Comparison of ENCODE assay signal across 12 cellular contexts in genomic region chr4:112189754-112190153, GRCh38. TPM values are rescaled to one million over a fixed set of nuclear protein-coding genes. Genes with fewer than 3 reads are reported as not detected.
A peak's percentile ranks its signal among the peaks of the same experiment; 100 is the strongest.
DNase-seq lines count a peak whose midpoint lies in the region; ATAC-seq, FAIRE-seq and TF ChIP-seq lines count a peak whose summit lies in the region.
"Had no signal": no experiment of that assay in that cellular context is flagged by ENCODE, and none has a peak within 500 bp of the region (broad histone marks: within the 10 kb centered on the region; RNA-seq: fewer than 3 reads in every experiment).

No MANE protein-coding gene starts in this region.

- H3K36me3 ChIP-seq in BJ (ENCODE audit: control insufficient read depth, insufficient read depth, low read length) (no peaks in the 10 kb centered on the region), bronchial epithelial cell (ENCODE audit: control insufficient read depth, insufficient read depth, low read length) (no peaks in the 10 kb centered on the region)
- H3K36me3 ChIP-seq: ascending aorta, ovary had no signal

- no peak for ATAC-seq in HG03039 (IDR thresholded peaks at IDR 0.05; ENCODE audit: unreplicated experiment)

- TF ChIP-seq CTCF in BJ (IDR thresholded peaks at IDR 0.05; ENCODE audit: insufficient read depth, low read depth, low read length), result peak; percentile 29
- TF ChIP-seq CTCF in bronchial epithelial cell (IDR thresholded peaks at IDR 0.05; ENCODE audit: insufficient read depth, low read length, severe bottlenecking), result no peak

- H3K27me3 ChIP-seq in BJ (ENCODE audit: control insufficient read depth, insufficient read depth, low read length) (no peaks in the 10 kb centered on the region), bronchial epithelial cell (ENCODE audit: control insufficient read depth, insufficient read depth, low read length) (no peaks in the 10 kb centered on the region)
- H3K27me3 ChIP-seq: ascending aorta, esophagus squamous epithelium, ovary had no signal

- FAIRE-seq in bronchial epithelial cell (lab: Jason Lieb, UNC), result no peak

- CTCF ChIA-PET in BJ (lab: Yijun Ruan, JAX), result interaction anchor here (0.7 to 1.3 kb wide), 4 partner anchors 15 to 236 kb away, joined by 3 to 5 read pairs (median 3); no protein-coding TSS in a partner anchor

- in situ Hi-C loops in G401 (cut with HindIII; ENCODE audit: low sequenced_read_pairs), result no loop called here

- H3K27ac ChIP-seq in substantia nigra (ENCODE audit: low read depth, low read length, poor library complexity, severe bottlenecking), result no peak overlapping the region
- H3K27ac ChIP-seq: ascending aorta, esophagus squamous epithelium, ovary had no signal

- no peak for DNase-seq in BJ (ENCODE audit: low read depth)
- DNase-seq in LHCN-M2 (ENCODE audit: low read depth), result peak; percentile 37
- peak; percentile 11 for DNase-seq in bronchial epithelial cell (ENCODE audit: low read depth)
- peak; percentile 15 for DNase-seq in iPS-NIHi7 (ENCODE audit: extremely low spot score)
- no peak for DNase-seq in substantia nigra (lab: John Stamatoyannopoulos, UW)
- DNase-seq in G401 (ENCODE audit: low spot score), result no peak
- no peak for DNase-seq in COLO829 (ENCODE audit: low spot score)
- DNase-seq: esophagus squamous epithelium; ovary; stimulated activated CD4-positive, alpha-beta T cell treated with anti-CD3 and anti-CD28 coated beads, Interleukin-2, amount 100 ng/mL, for 48 hours had no signal

- POLR2A ChIA-PET in BJ (lab: Charles Lee), result no interaction called here

- no peak overlapping the region for H3K4me3 ChIP-seq in BJ (ENCODE audit: low read depth, low read length)
- no peak overlapping the region for H3K4me3 ChIP-seq in bronchial epithelial cell (ENCODE audit: low read depth, low read length)
- H3K4me3 ChIP-seq: ascending aorta, esophagus squamous epithelium, ovary had no signal

RNA-seq across cellular contexts. Expression of gene AP1AR, which starts 41.8 kb away (rescaled TPM):
- 3.3 and 8.3 TPM in 2 replicates for polyA plus RNA-seq in BJ (2011; rRNA removed)
- 1.7 and 2.1 TPM in 2 replicates for polyA minus RNA-seq in BJ (2011; rRNA and poly(A)+ RNA removed)
- 21.6 and 26.5 TPM in 2 replicates for total RNA-seq in LHCN-M2 (2014; rRNA removed)
- 3.6 TPM for polyA plus RNA-seq in LHCN-M2 (2012)
- 58.4 and 67.2 TPM in 2 replicates for total RNA-seq in bronchial epithelial cell
- 25.0 and 34.6 TPM in 2 replicates for total RNA-seq in G401 (2014; rRNA removed; shearing (Covaris generic))

RNA-seq across cellular contexts. Expression of gene FAM241A, which starts 44.5 kb away (rescaled TPM):
- polyA plus RNA-seq in BJ (2011; rRNA removed), result 0.45 and 0.91 TPM in 2 replicates
- 0.26 and 0.28 TPM in 2 replicates for polyA minus RNA-seq in BJ (2011; rRNA and poly(A)+ RNA removed)
- total RNA-seq in LHCN-M2 (2014; rRNA removed) (1.2 and 1.5 TPM in 2 replicates), bronchial epithelial cell (2.4 and 4.6 TPM in 2 replicates)
- 0.45 TPM for polyA plus RNA-seq in LHCN-M2 (2012)
- 0.12 and 0.37 TPM in 2 replicates for total RNA-seq in G401 (2014; rRNA removed; shearing (Covaris generic))

Comparison
In these comparisons a context has a peak if more than half of its experiments do, and no peak if none do; other contexts are left out.
1. DNase-seq: peak in LHCN-M2 (single experiment), bronchial epithelial cell (single experiment) and iPS-NIHi7 (single experiment); none in BJ (single experiment), substantia nigra (0 of 49), G401 (single experiment) and COLO829 (single experiment).